8 cellular contexts compared by ENCODE assay signal in the genomic region with DNA sequence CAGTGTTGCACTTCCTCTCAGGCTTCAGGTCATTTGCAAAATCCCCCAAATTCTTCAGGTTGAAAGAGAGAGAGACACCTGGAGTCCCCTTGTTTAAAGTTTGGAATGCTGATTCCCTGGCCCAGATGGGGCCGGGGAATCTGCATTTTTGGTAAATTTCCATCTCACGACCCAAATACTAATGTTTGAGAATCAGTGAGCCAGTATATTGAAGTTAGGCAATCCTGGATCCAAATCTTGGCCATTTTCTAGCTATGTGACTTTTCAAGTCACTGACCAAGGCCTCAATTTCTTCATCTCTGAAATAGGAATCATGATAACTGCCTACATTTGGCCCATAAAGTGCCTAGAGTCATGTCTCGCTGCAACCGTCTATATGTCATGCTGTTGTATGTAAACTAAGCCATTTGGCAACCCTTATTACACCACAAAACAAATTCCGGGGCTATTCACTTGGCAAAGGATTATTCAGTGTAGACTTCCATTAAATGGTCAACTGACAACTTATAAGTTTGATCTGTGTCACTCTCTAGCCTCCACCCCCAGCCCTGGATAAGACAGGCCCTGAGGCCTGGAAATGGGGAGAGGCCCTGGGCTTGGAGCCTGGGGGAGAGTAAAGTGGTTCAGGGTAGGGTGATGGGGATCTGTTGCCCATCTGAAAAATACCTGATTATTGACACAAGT. TPM values are rescaled to one million over a fixed set of nuclear protein-coding genes. Genes with fewer than 3 reads are reported as not detected.
A peak's percentile ranks its signal among the peaks of the same experiment; 100 is the strongest.
DNase-seq lines count a peak whose midpoint lies in the region; ATAC-seq and TF ChIP-seq lines count a peak whose summit lies in the region.

No MANE protein-coding gene starts in this region.

- peaks cover 34% of the 10 kb centered on the region for H3K4me1 Mint-ChIP-seq in T-helper 1 cell treated with Interleukin-12 subunit alpha and Interleukin-12 subunit beta and Interleukin-4 antibody, amounts not matched to agents 30 μg/mL and 1 μg/mL, for 36 hours (ENCODE audit: low read depth)

- peak overlapping the region; percentile 100 for H3K27ac ChIP-seq in psoas muscle

- DNase-seq in GM12865 (ENCODE audit: low read depth), result no peak
- DNase-seq in fibroblast of mammary gland (ENCODE audit: low read depth), result no peak
- DNase-seq in psoas muscle, result no peak
- DNase-seq in NCI-H2081 treated with DMSO at 0.1 percent for 48 hours (lab: John Stamatoyannopoulos, UW), result no peak
- DNase-seq in DMS53 (lab: John Stamatoyannopoulos, UW), result no peak

- peak overlapping the region; percentile 99 for H3K27ac Mint-ChIP-seq in T-helper 1 cell treated with Interleukin-12 subunit alpha and Interleukin-12 subunit beta and Interleukin-4 antibody, amounts not matched to agents 30 μg/mL and 1 μg/mL, for 36 hours

- WGBS in psoas muscle, 3 donors, result 58 to 71% (median 60%) methylated on average over 5 of the region's 5 CpGs

- peak overlapping the region; percentile 90 for H3K4me3 Mint-ChIP-seq in T-helper 1 cell treated with Interleukin-12 subunit alpha and Interleukin-12 subunit beta and Interleukin-4 antibody, amounts not matched to agents 30 μg/mL and 1 μg/mL, for 36 hours

- H3K4me1 ChIP-seq in psoas muscle, result no peaks in the 10 kb centered on the region

- no peaks in the 10 kb centered on the region for H3K27me3 ChIP-seq in psoas muscle (ENCODE audit: insufficient read depth in 3 of 3, low read length in 2 of 3)

- intact Hi-C loops in psoas muscle (cut with DNase I), result loop anchor here (1.0 to 2.0 kb wide), 2 partner anchors 16 to 20 kb away; no protein-coding TSS in a partner anchor

- H3K9me3 ChIP-seq in psoas muscle, result peaks cover 11% of the 10 kb centered on the region

- H3K36me3 ChIP-seq in psoas muscle (ENCODE audit: insufficient read depth in 1 of 2, low read depth in 1 of 2), result peaks cover 0 to 9% of the 10 kb centered on the region in 2 donors

- ATAC-seq in psoas muscle, result no peak
- no peak for ATAC-seq in HG03469 (IDR thresholded peaks at IDR 0.05; ENCODE audit: unreplicated experiment)
- no peak for ATAC-seq in HG03439 (IDR thresholded peaks at IDR 0.05; ENCODE audit: unreplicated experiment)

- H3K36me3 Mint-ChIP-seq in T-helper 1 cell treated with Interleukin-12 subunit alpha and Interleukin-12 subunit beta and Interleukin-4 antibody, amounts not matched to agents 30 μg/mL and 1 μg/mL, for 36 hours (ENCODE audit: low read depth), result peaks cover 18% of the 10 kb centered on the region

- H3K4me3 ChIP-seq in GM12865 (ENCODE audit: low read depth, low read length) (peak overlapping the region; percentile 59), fibroblast of mammary gland (ENCODE audit: control insufficient read depth, low read depth, low read length) (peak overlapping the region; percentile 87), psoas muscle (peak overlapping the region; percentile 91)

- peaks cover 19% of the 10 kb centered on the region for H3K9me3 Mint-ChIP-seq in T-helper 1 cell treated with Interleukin-12 subunit alpha and Interleukin-12 subunit beta and Interleukin-4 antibody, amounts not matched to agents 30 μg/mL and 1 μg/mL, for 36 hours

- no peaks in the 10 kb centered on the region for H3K27me3 Mint-ChIP-seq in T-helper 1 cell treated with Interleukin-12 subunit alpha and Interleukin-12 subunit beta and Interleukin-4 antibody, amounts not matched to agents 30 μg/mL and 1 μg/mL, for 36 hours (ENCODE audit: low read depth)

- TF ChIP-seq CTCF in GM12865 (IDR thresholded peaks at IDR 0.05; ENCODE audit: insufficient read depth, low read depth, low read length, missing control alignments) (no peak), fibroblast of mammary gland (conservative IDR thresholded peaks at IDR 0.05; ENCODE audit: control insufficient read depth, insufficient read depth, low read depth, low read length) (no peak), psoas muscle (IDR thresholded peaks at IDR 0.05) (no peak)

RNA-seq across cellular contexts. Expression of a gene that starts 3.7 kb away (rescaled TPM):
- 100 to 1,000 TPM in 3 of 4 donors, 10 to 100 TPM in 1; 59.4 to 225 (median 160) TPM for total RNA-seq in psoas muscle
- 100 to 1,000 TPM in 1 of 3 donors, 10 to 100 TPM in 2; 45.4 to 144 (median 46.8) TPM for polyA plus RNA-seq in psoas muscle
